ENCODE assay signal across 2 cellular contexts in the genomic region with DNA sequence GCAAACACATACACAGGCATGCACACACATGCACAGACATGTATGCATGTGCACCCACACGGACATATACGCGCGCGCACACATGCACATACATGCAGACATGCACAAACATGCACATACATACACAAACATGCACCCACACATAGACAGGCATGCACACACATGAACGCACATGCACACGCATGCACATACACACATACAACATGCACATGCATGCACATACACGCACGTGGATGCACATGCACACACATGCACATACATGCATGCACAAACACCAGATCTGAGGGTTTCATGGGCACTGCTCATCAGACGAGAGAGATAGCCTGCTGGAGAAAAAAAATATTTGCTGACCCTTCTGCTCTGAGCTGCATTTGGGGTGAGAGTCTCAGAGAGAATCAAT.
A peak's percentile ranks its signal among the peaks of the same experiment; 100 is the strongest.
TF ChIP-seq lines count a peak whose summit lies in the region.

No MANE protein-coding gene starts in this region.

TF ChIP-seq in HepG2, 621 proteins besides CTCF, POLR2A, EP300 and RAD21:
- TF ChIP-seq, protein P1, sequence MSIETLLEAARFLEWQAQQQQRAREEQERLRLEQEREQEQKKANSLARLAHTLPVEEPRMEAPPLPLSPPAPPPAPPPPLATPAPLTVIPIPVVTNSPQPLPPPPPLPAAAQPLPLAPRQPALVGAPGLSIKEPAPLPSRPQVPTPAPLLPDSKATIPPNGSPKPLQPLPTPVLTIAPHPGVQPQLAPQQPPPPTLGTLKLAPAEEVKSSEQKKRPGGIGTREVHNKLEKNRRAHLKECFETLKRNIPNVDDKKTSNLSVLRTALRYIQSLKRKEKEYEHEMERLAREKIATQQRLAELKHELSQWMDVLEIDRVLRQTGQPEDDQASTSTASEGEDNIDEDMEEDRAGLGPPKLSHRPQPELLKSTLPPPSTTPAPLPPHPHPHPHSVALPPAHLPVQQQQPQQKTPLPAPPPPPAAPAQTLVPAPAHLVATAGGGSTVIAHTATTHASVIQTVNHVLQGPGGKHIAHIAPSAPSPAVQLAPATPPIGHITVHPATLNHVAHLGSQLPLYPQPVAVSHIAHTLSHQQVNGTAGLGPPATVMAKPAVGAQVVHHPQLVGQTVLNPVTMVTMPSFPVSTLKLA (IDR thresholded peaks at IDR 0.05): peak; percentile 97
- TF ChIP-seq HMGA1 (CRISPR knock-in tag; conservative IDR thresholded peaks at IDR 0.05): no peak

TF ChIP-seq in H1, 55 proteins besides CTCF, POLR2A, EP300 and RAD21:
- TF ChIP-seq TBP (IDR thresholded peaks at IDR 0.05; ENCODE audit: low read depth, low read length): no peak
